Comparison of ENCODE assay signal across 30 cellular contexts in the genomic region with DNA sequence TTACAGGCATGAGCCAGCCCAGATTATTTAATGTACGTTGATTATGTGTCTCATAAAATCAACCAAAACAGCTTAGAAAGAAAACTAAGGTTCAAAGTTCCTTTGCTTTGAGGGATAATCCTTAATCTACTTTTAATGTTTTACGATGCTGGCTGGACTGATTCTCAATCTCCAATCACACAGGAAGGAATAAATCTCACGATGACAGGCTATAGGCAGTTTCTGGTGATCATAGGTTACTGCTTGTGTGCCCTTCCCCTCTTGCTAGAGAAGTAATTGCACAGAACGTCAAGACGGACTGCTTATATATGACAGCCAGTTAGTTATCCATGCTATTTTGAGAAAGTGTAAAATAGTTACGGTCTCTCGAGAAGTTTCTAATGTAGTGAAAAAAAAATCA. TPM values are rescaled to one million over a fixed set of nuclear protein-coding genes. Genes with fewer than 3 reads are reported as not detected.
"Had no signal": no experiment of that assay in that cellular context is flagged by ENCODE, and none has a peak within 500 bp of the region (broad histone marks: within the 10 kb centered on the region; RNA-seq: fewer than 3 reads in every experiment).

No MANE protein-coding gene starts in this region.

- H3K27me3 ChIP-seq: ascending aorta, cardiac muscle cell, SJCRH30 had no signal

- H3K9me3 ChIP-seq: ascending aorta, SJCRH30 had no signal

- DNase-seq: activated CD4-positive, alpha-beta T cell treated with anti-CD3 and anti-CD28 coated beads, Interleukin-2, amount 10 ng/mL, durations not matched to agents 24 days and 14 days; activated CD4-positive, alpha-beta T cell treated with anti-CD3 and anti-CD28 coated beads, Interleukin-2, amount 50 U/mL, for 4 hours; activated CD8-positive, alpha-beta T cell treated with anti-CD3 and anti-CD28 coated beads for 36 hours; activated effector memory CD4-positive, alpha-beta T cell treated with anti-CD3 and anti-CD28 coated beads, Interleukin-2, amount 50 U/mL, for 16 hours; activated naive CD4-positive, alpha-beta T cell; activated naive CD4-positive, alpha-beta T cell treated with anti-CD3 and anti-CD28 coated beads, Interleukin-2, amount 50 U/mL, for 16 hours; activated naive CD8-positive, alpha-beta T cell treated with anti-CD3 and anti-CD28 coated beads for 36 hours; activated T-cell treated with anti-CD3 and anti-CD28 coated beads, Interleukin-2, amount 50 U/mL, for 1 hour; activated T-cell treated with anti-CD3 and anti-CD28 coated beads, Interleukin-2, amount 50 U/mL, for 72 hours; amniotic stem cell; NCI-H1105; NCI-H146; NCI-H187; NCI-H2029 treated with DMSO at 0.1 percent for 48 hours; NCI-H2107; NCI-H2171 treated with DMSO at 0.1 percent for 48 hours; NCI-H2227 treated with DMSO at 0.1 percent for 48 hours; NCI-H446; NCI-H510A treated with DMSO at 0.1 percent for 48 hours; NCI-H526 treated with DMSO at 0.1 percent for 48 hours; NCI-H774; SHP77; SJCRH30; T1000 had no signal

- H3K27ac ChIP-seq: ascending aorta, cardiac muscle cell, SJCRH30, SK-N-MC had no signal

- H3K4me1 ChIP-seq: ascending aorta, SJCRH30 had no signal

- H3K4me3 ChIP-seq: ascending aorta, cardiac muscle cell, K562, SJCRH30, SK-N-MC had no signal

- ATAC-seq: activated CD8-positive, alpha-beta T cell treated with anti-CD3 and anti-CD28 coated beads for 36 hours; activated T-cell treated with anti-CD3 and anti-CD28 coated beads, Interleukin-2, amount 50 U/mL, for 72 hours; activated T-helper 17 cell treated with anti-CD3 and anti-CD28 coated beads, Interleukin-2, amount 50 U/mL, for 72 hours; K562; Panc1 had no signal

- FAIRE-seq: K562 had no signal

RNA-seq across cellular contexts. Expression of a gene that starts 43.1 kb away (rescaled TPM):
- total RNA-seq: K562 had no signal
- polyA plus RNA-seq: K562 had no signal
